Comparison of ENCODE assay signal across 8 cellular contexts in genomic region chr1:224114787-224115175, GRCh38. TPM values are rescaled to one million over a fixed set of nuclear protein-coding genes. Genes with fewer than 3 reads are reported as not detected.
A peak's percentile ranks its signal among the peaks of the same experiment; 100 is the strongest.
DNase-seq lines count a peak whose midpoint lies in the region; ATAC-seq and TF ChIP-seq lines count a peak whose summit lies in the region.

No MANE protein-coding gene starts in this region.

- peak overlapping the region; percentile 92 to 96 for H3K27ac ChIP-seq in ascending aorta
- H3K27ac ChIP-seq in subcutaneous abdominal adipose tissue (ENCODE audit: low read depth, low read length) = peak overlapping the region; percentile 91

- ATAC-seq in HG02610 (IDR thresholded peaks at IDR 0.05; ENCODE audit: unreplicated experiment) = peak; percentile 3
- ATAC-seq in GM21526 (IDR thresholded peaks at IDR 0.05; ENCODE audit: low FRiP score, unreplicated experiment) = no peak

- H3K4me3 ChIP-seq in AG09309 (ENCODE audit: control insufficient read depth, low read depth, low read length) (peak overlapping the region; percentile 100), ascending aorta (peak overlapping the region; percentile 85), kidney epithelial cell (ENCODE audit: low read depth, low read length) (peak overlapping the region; percentile 96), subcutaneous abdominal adipose tissue (ENCODE audit: low read depth in 1 of 5, low read length in 5 of 5) (peak overlapping the region; percentile 69 to 92 (median 89))

- H3K27me3 ChIP-seq in ascending aorta = no peaks in the 10 kb centered on the region
- no peaks in the 10 kb centered on the region for H3K27me3 ChIP-seq in kidney epithelial cell (ENCODE audit: control insufficient read depth, insufficient read depth, low read length)
- no peaks in the 10 kb centered on the region for H3K27me3 ChIP-seq in subcutaneous abdominal adipose tissue (ENCODE audit: control insufficient read depth in 5 of 5, insufficient read depth in 4 of 5, low read length in 5 of 5)

- H3K36me3 ChIP-seq in ascending aorta = no peaks in the 10 kb centered on the region
- H3K36me3 ChIP-seq in kidney epithelial cell (ENCODE audit: control insufficient read depth, insufficient read depth, low read length) = no peaks in the 10 kb centered on the region
- H3K36me3 ChIP-seq in subcutaneous abdominal adipose tissue (ENCODE audit: control insufficient read depth in 5 of 5, insufficient read depth in 5 of 5, low read length in 5 of 5) = no peaks in the 10 kb centered on the region

- TF ChIP-seq CTCF in AG09309 (IDR thresholded peaks at IDR 0.05; ENCODE audit: control insufficient read depth, insufficient read depth, low read depth, low read length, missing control alignments) = no peak
- TF ChIP-seq CTCF in ascending aorta (IDR thresholded peaks at IDR 0.05) = no peak
- TF ChIP-seq CTCF in kidney epithelial cell (IDR thresholded peaks at IDR 0.05; ENCODE audit: insufficient read depth, low read length, poor library complexity, severe bottlenecking) = no peak

- H3K4me1 ChIP-seq in ascending aorta (peaks cover 5 to 14% of the 10 kb centered on the region in 2 donors), subcutaneous abdominal adipose tissue (ENCODE audit: control insufficient read depth in 5 of 5, insufficient read depth in 5 of 5, low read length in 5 of 5) (peaks cover 2 to 30% (median 27%) of the 10 kb centered on the region in 5 donors)

- DNase-seq in AG09309 (ENCODE audit: low read depth) (no peak), ascending aorta (ENCODE audit: low spot score in 2 of 2) (no peak), kidney epithelial cell (ENCODE audit: low read depth) (no peak), D341Med (ENCODE audit: low spot score) (no peak), NOMO-1 (lab: John Stamatoyannopoulos, UW; ENCODE audit: unreplicated experiment in 2 of 2) (no peak)

- H3K9ac ChIP-seq in subcutaneous abdominal adipose tissue (ENCODE audit: low read length in 5 of 5) = peak overlapping the region; percentile 40 to 98 (median 95)

- H3K9me3 ChIP-seq in ascending aorta (no peaks in the 10 kb centered on the region), subcutaneous abdominal adipose tissue (ENCODE audit: control insufficient read depth in 5 of 5, low read length in 5 of 5) (no peaks in the 10 kb centered on the region)

- intact Hi-C loops in ascending aorta (cut with DNase I) = loop anchor here (1.0 to 5.0 kb wide), 4 partner anchors 69 to 343 kb away; partner anchors contain the start of gene DEGS1

RNA-seq across cellular contexts. Expression of gene FBXO28, which starts 0.9 kb away (rescaled TPM):
- total RNA-seq in ascending aorta = 4.8 TPM
- total RNA-seq in kidney epithelial cell = 39.2 and 42.9 TPM in 2 replicates
